Comparison of ENCODE assay signal across 11 cellular contexts in genomic region chr22:35426801-35427140, GRCh38. TPM values are rescaled to one million over a fixed set of nuclear protein-coding genes. Genes with fewer than 3 reads are reported as not detected.
DNase-seq lines count a peak whose midpoint lies in the region; ATAC-seq and TF ChIP-seq lines count a peak whose summit lies in the region.
"Had no signal": no experiment of that assay in that cellular context is flagged by ENCODE, and none has a peak within 500 bp of the region (broad histone marks: within the 10 kb centered on the region; RNA-seq: fewer than 3 reads in every experiment).

No MANE protein-coding gene starts in this region.

- H3K4me1 ChIP-seq in Caco-2, result no peaks in the 10 kb centered on the region

- no peak for DNase-seq in activated CD4-positive, alpha-beta T cell treated with anti-CD3 and anti-CD28 coated beads for 36 hours
- DNase-seq in activated CD4-positive, alpha-beta T cell treated with anti-CD3 and anti-CD28 coated beads for 1 hour, result no peak
- DNase-seq in HFFc6, result no peak
- DNase-seq in osteocyte (ENCODE audit: extremely low spot score, unreplicated experiment), result no peak
- no peak for DNase-seq in activated CD4-positive, CD25-positive, alpha-beta regulatory T cell (lab: John Stamatoyannopoulos, UW)
- no peak for DNase-seq in Caco-2
- DNase-seq: central memory CD4-positive, alpha-beta T cell; Right ventricle myocardium superior; stimulated activated CD4-positive, alpha-beta T cell treated with anti-CD3 and anti-CD28 coated beads, Interleukin-1b, Interleukin-23, amount 100 ng/mL, for 48 hours had no signal

- POLR2A ChIA-PET in activated CD4-positive, alpha-beta T cell treated with anti-CD3 and anti-CD28 coated beads for 36 hours (lab: Charles Lee), result no interaction called here
- POLR2A ChIA-PET in Caco-2 (lab: Charles Lee), result no interaction called here

- CTCF ChIA-PET in activated CD4-positive, alpha-beta T cell treated with anti-CD3 and anti-CD28 coated beads for 36 hours (lab: Charles Lee), result interaction anchor here (0.9 kb wide), 1 partner anchor 16 kb away, joined by 3 read pairs; no protein-coding TSS in a partner anchor
- CTCF ChIA-PET in Caco-2 (lab: Charles Lee), result no interaction called here

- ATAC-seq in activated CD4-positive, alpha-beta T cell treated with anti-CD3 and anti-CD28 coated beads for 36 hours, result no peak
- no peak for ATAC-seq in GM21786 (IDR thresholded peaks at IDR 0.05; ENCODE audit: unreplicated experiment)

- no peak for TF ChIP-seq CTCF in HFFc6 (IDR thresholded peaks at IDR 0.05)
- TF ChIP-seq CTCF in brain (conservative IDR thresholded peaks at IDR 0.05), result no peak
- no peak for TF ChIP-seq CTCF in osteocyte (IDR thresholded peaks at IDR 0.05)
- TF ChIP-seq CTCF in Caco-2 (IDR thresholded peaks at IDR 0.05; ENCODE audit: insufficient read depth in 1 of 2, low read depth in 1 of 2, low read length in 1 of 2, severe bottlenecking in 1 of 2, unreplicated experiment in 1 of 2), result no peak

- H3K36me3 ChIP-seq in Caco-2 (ENCODE audit: control insufficient read depth, insufficient read depth, low read length), result peaks cover 2% of the 10 kb centered on the region

- H3K9me3 ChIP-seq in Caco-2, result no peaks in the 10 kb centered on the region

- H3K27me3 Mint-ChIP-seq in activated CD4-positive, alpha-beta T cell treated with anti-CD3 and anti-CD28 coated beads for 36 hours, result no peaks in the 10 kb centered on the region
- peaks cover 2% of the 10 kb centered on the region for H3K27me3 Mint-ChIP-seq in HFFc6 (ENCODE audit: insufficient read depth)
- peaks cover 6% of the 10 kb centered on the region for H3K27me3 Mint-ChIP-seq in brain
- no peaks in the 10 kb centered on the region for H3K27me3 Mint-ChIP-seq in osteocyte (ENCODE audit: unreplicated experiment)
- no peaks in the 10 kb centered on the region for H3K27me3 Mint-ChIP-seq in Caco-2 (ENCODE audit: insufficient read depth, unreplicated experiment)

- H3K4me3 ChIP-seq in Caco-2 (ENCODE audit: low read depth, low read length), result no peak overlapping the region

- no peaks in the 10 kb centered on the region for H3K9me3 Mint-ChIP-seq in activated CD4-positive, alpha-beta T cell treated with anti-CD3 and anti-CD28 coated beads for 36 hours (ENCODE audit: low read depth)
- no peaks in the 10 kb centered on the region for H3K9me3 Mint-ChIP-seq in HFFc6
- H3K9me3 Mint-ChIP-seq in brain, result peaks cover 0 to under 1% (median 0%) of the 10 kb centered on the region in 5 experiments
- no peaks in the 10 kb centered on the region for H3K9me3 Mint-ChIP-seq in osteocyte (ENCODE audit: unreplicated experiment)
- no peaks in the 10 kb centered on the region for H3K9me3 Mint-ChIP-seq in Caco-2 (ENCODE audit: unreplicated experiment)

- peaks cover 44% of the 10 kb centered on the region for H3K36me3 Mint-ChIP-seq in activated CD4-positive, alpha-beta T cell treated with anti-CD3 and anti-CD28 coated beads for 36 hours (ENCODE audit: low read depth)
- H3K36me3 Mint-ChIP-seq in HFFc6 (ENCODE audit: low read depth) (peaks cover 6% of the 10 kb centered on the region; the same call in 1 of the 2 replicates), brain (peaks cover 2% of the 10 kb centered on the region), osteocyte (ENCODE audit: unreplicated experiment) (peaks cover 9% of the 10 kb centered on the region), Caco-2 (ENCODE audit: insufficient read depth, unreplicated experiment) (peaks cover 45% of the 10 kb centered on the region)

- H3K4me3 Mint-ChIP-seq in activated CD4-positive, alpha-beta T cell treated with anti-CD3 and anti-CD28 coated beads for 36 hours, result no peak overlapping the region
- H3K4me3 Mint-ChIP-seq in HFFc6 (no peak overlapping the region), brain (no peak overlapping the region), osteocyte (ENCODE audit: unreplicated experiment) (no peak overlapping the region), Caco-2 (ENCODE audit: unreplicated experiment) (no peak overlapping the region)

- H3K27me3 ChIP-seq in Caco-2 (replicated peaks; ENCODE audit: control insufficient read depth, insufficient read depth, low read length), result no peaks in the 10 kb centered on the region

- H3K4me1 Mint-ChIP-seq in activated CD4-positive, alpha-beta T cell treated with anti-CD3 and anti-CD28 coated beads for 36 hours, result no peaks in the 10 kb centered on the region
- H3K4me1 Mint-ChIP-seq in HFFc6 (ENCODE audit: low read depth) (peaks cover 25% of the 10 kb centered on the region), brain (peaks cover 34% of the 10 kb centered on the region), osteocyte (ENCODE audit: unreplicated experiment) (peaks cover 24% of the 10 kb centered on the region), Caco-2 (ENCODE audit: low read depth, unreplicated experiment) (no peaks in the 10 kb centered on the region)

- peak overlapping the region; percentile 17 for H3K27ac Mint-ChIP-seq in activated CD4-positive, alpha-beta T cell treated with anti-CD3 and anti-CD28 coated beads for 36 hours
- H3K27ac Mint-ChIP-seq in HFFc6, result peak overlapping the region; percentile 56; the same call in 1 of the 2 replicates
- peak overlapping the region in 3 of 5 experiments; percentile 60 to 88 (median 75) for H3K27ac Mint-ChIP-seq in brain
- peak overlapping the region; percentile 71 for H3K27ac Mint-ChIP-seq in osteocyte (ENCODE audit: unreplicated experiment)
- H3K27ac Mint-ChIP-seq in Caco-2 (ENCODE audit: unreplicated experiment), result no peak overlapping the region

- intact Hi-C loops in activated CD4-positive, alpha-beta T cell treated with anti-CD3 and anti-CD28 coated beads for 36 hours (cut with DNase I, micrococcal nuclease), result no loop called here
- intact Hi-C loops in Caco-2 (cut with micrococcal nuclease; ENCODE audit: unreplicated experiment), result no loop called here

- no TSS peak for BruUV-seq in Caco-2 (replicated peaks; lab: Mats Ljungman, UMichigan)

RNA-seq across cellular contexts. Expression of gene MCM5, which starts 26.8 kb away (rescaled TPM):
- 100 to 1,000 TPM; 291 to 382 TPM for total RNA-seq in activated CD4-positive, alpha-beta T cell treated with anti-CD3 and anti-CD28 coated beads for 36 hours
- 10 to 100 TPM; 41.1 to 96.3 (median 79.9) TPM for total RNA-seq in HFFc6 (2021; fragmentation: NEBNext Ultra II Directional; extraction: Animal tissue kit (Norgen Biotek cat#: 25700))
- polyA plus RNA-seq in brain (ENCODE audit: insufficient read depth, low read depth, low replicate concordance), result 66.6 TPM
- total RNA-seq in osteocyte (26.4 and 28.5 TPM in 2 replicates), Caco-2 (2022) (99.6 and 107 TPM in 2 replicates)

RNA-seq across cellular contexts. Expression of gene HMOX1, which starts 45.9 kb away (rescaled TPM):
- under 1 TPM; 0.30 to 0.61 TPM for total RNA-seq in activated CD4-positive, alpha-beta T cell treated with anti-CD3 and anti-CD28 coated beads for 36 hours
- 100 to 1,000 TPM in 1 of 6 experiments, 10 to 100 TPM in 5; 51.2 to 117 (median 56.2) TPM for total RNA-seq in HFFc6 (2021; fragmentation: NEBNext Ultra II Directional; extraction: Animal tissue kit (Norgen Biotek cat#: 25700))
- 11.0 TPM for polyA plus RNA-seq in brain (ENCODE audit: insufficient read depth, low read depth, low replicate concordance)
- total RNA-seq in osteocyte (37.2 and 44.3 TPM in 2 replicates), Caco-2 (2022) (68.3 and 93.0 TPM in 2 replicates)

Comparison
In these comparisons a context has a peak if more than half of its experiments do, and no peak if none do; other contexts are left out.
1. RNA of gene HMOX1, which starts 45.9 kb away (total RNA-seq): 68.3 to 93.0 TPM in Caco-2, 51.2 to 117 TPM in HFFc6 and 37.2 to 44.3 TPM in osteocyte; 0.30 to 0.61 TPM in activated CD4-positive, alpha-beta T cell treated with anti-CD3 and anti-CD28 coated beads for 36 hours; every median in the first group is over 10 times any median in the second.